ENCODE assay signal across 14 cellular contexts in the genomic region with DNA sequence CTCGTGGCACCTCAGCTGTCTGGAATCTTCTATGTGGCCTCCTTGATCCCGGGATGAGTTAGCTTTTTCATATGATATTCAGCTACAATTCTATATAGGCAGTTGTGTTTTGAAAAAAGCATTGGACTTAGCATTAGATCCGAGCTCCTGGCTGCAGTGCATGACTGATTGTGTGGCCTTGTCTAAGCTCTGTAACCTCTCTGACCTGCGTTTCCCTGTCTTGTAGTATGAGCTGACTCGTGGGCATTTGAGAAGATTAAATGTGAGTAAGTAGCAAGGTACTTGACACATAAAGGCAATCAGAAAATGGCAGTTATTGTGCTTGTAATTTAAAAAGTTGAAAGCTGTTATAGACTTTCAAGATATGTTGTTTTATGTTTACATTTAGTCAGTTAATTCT.
DNase-seq lines count a peak whose midpoint lies in the region; ATAC-seq, FAIRE-seq and TF ChIP-seq lines count a peak whose summit lies in the region.
"Had no signal": no experiment of that assay in that cellular context is flagged by ENCODE, and none has a peak within 500 bp of the region (broad histone marks: within the 10 kb centered on the region; RNA-seq: fewer than 3 reads in every experiment).

No MANE protein-coding gene starts in this region.

- H3K27ac ChIP-seq in brain microvascular endothelial cell: peak overlapping the region; percentile 92
- H3K27ac ChIP-seq in smooth muscle cell (ENCODE audit: low read depth): peak overlapping the region; percentile 98
- H3K27ac ChIP-seq: neutrophil had no signal

- peaks cover 8% of the 10 kb centered on the region for H3F3A ChIP-seq in smooth muscle cell (ENCODE audit: low read depth)

- peak; percentile 59 for FAIRE-seq in HTR-8/SVneo (lab: Jason Lieb, UNC)
- FAIRE-seq: H1 had no signal

- H3K36me3 ChIP-seq in brain microvascular endothelial cell (replicated peaks) (no peaks in the 10 kb centered on the region), smooth muscle cell (ENCODE audit: low read depth) (no peaks in the 10 kb centered on the region)
- H3K36me3 ChIP-seq: neutrophil had no signal

- H3K27ac Mint-ChIP-seq in effector memory CD8-positive, alpha-beta T cell: no peak overlapping the region
- H3K27ac Mint-ChIP-seq: activated CD8-positive, alpha-beta T cell treated with anti-CD3 and anti-CD28 coated beads for 36 hours had no signal

- in situ Hi-C loops in brain microvascular endothelial cell (cut with HindIII; ENCODE audit: low pct_ligation_motif_present, low sequenced_read_pairs): no loop called here

- no peaks in the 10 kb centered on the region for H3K27me3 Mint-ChIP-seq in effector memory CD8-positive, alpha-beta T cell
- H3K27me3 Mint-ChIP-seq: activated CD8-positive, alpha-beta T cell treated with anti-CD3 and anti-CD28 coated beads for 36 hours had no signal

- H4K20me1 ChIP-seq in smooth muscle cell (ENCODE audit: low read depth): peaks cover 60% of the 10 kb centered on the region

- 33% methylated on average over 5 of the region's 5 CpGs for WGBS in smooth muscle cell (ENCODE audit: low lambda C conversion rate)

- H3K36me3 Mint-ChIP-seq in effector memory CD8-positive, alpha-beta T cell (ENCODE audit: insufficient read depth): no peaks in the 10 kb centered on the region

- no peaks in the 10 kb centered on the region for H3K9me3 ChIP-seq in smooth muscle cell (replicated peaks; ENCODE audit: low read depth)
- H3K9me3 ChIP-seq: neutrophil had no signal

- H3K4me3 Mint-ChIP-seq in effector memory CD8-positive, alpha-beta T cell: no peak overlapping the region
- H3K4me3 Mint-ChIP-seq: activated CD8-positive, alpha-beta T cell treated with anti-CD3 and anti-CD28 coated beads for 36 hours had no signal

- H3K9ac ChIP-seq in smooth muscle cell (ENCODE audit: low read depth): peak overlapping the region; percentile 72

- peaks cover 49 to 54% of the 10 kb centered on the region in 2 donors for H3K4me1 Mint-ChIP-seq in effector memory CD8-positive, alpha-beta T cell (ENCODE audit: low read depth in 2 of 2)

- TF ChIP-seq CTCF in brain microvascular endothelial cell (IDR thresholded peaks at IDR 0.05; ENCODE audit: low read depth, low read length, missing control alignments) (no peak), smooth muscle cell (IDR thresholded peaks at IDR 0.05; ENCODE audit: borderline replicate concordance, insufficient read depth, poor library complexity, severe bottlenecking) (no peak)

- H3K4me1 ChIP-seq in smooth muscle cell (ENCODE audit: low read depth): peaks cover 33% of the 10 kb centered on the region

- H3K9me3 Mint-ChIP-seq in effector memory CD8-positive, alpha-beta T cell: no peaks in the 10 kb centered on the region
- H3K9me3 Mint-ChIP-seq: activated CD8-positive, alpha-beta T cell treated with anti-CD3 and anti-CD28 coated beads for 36 hours had no signal

- no peak overlapping the region for H3K4me3 ChIP-seq in brain microvascular endothelial cell (ENCODE audit: low read depth, low read length)
- H3K4me3 ChIP-seq in smooth muscle cell: no peak overlapping the region

- DNase-seq in HTR-8/SVneo (ENCODE audit: insufficient read length, low spot score) (no peak), brain microvascular endothelial cell (no peak), kidney glomerular epithelial cell (lab: John Stamatoyannopoulos, UW) (peak; percentile 44), smooth muscle cell (lab: John Stamatoyannopoulos, UW; ENCODE audit: unreplicated experiment) (no peak), NCI-H128 (lab: John Stamatoyannopoulos, UW; ENCODE audit: unreplicated experiment) (no peak)
- DNase-seq in effector memory CD8-positive, alpha-beta T cell: no peak
- DNase-seq in activated naive CD4-positive, alpha-beta T cell (lab: John Stamatoyannopoulos, UW): no peak
- DNase-seq: activated CD8-positive, alpha-beta T cell treated with anti-CD3 and anti-CD28 coated beads for 36 hours; aorta; DMS53; NCI-H2081 treated with DMSO at 0.1 percent for 48 hours had no signal

- no peak overlapping the region for H2AFZ ChIP-seq in smooth muscle cell (ENCODE audit: low read depth)

- H3K79me2 ChIP-seq in smooth muscle cell (ENCODE audit: low read depth): peaks cover 83% of the 10 kb centered on the region

- no peak for ATAC-seq in effector memory CD8-positive, alpha-beta T cell (replicated peaks)
- ATAC-seq in HG02571 (IDR thresholded peaks at IDR 0.05; ENCODE audit: unreplicated experiment): no peak
- ATAC-seq: activated CD8-positive, alpha-beta T cell treated with anti-CD3 and anti-CD28 coated beads for 36 hours had no signal

- no peaks in the 10 kb centered on the region for H3K27me3 ChIP-seq in brain microvascular endothelial cell (replicated peaks)
- H3K27me3 ChIP-seq in smooth muscle cell (ENCODE audit: low read depth): no peaks in the 10 kb centered on the region
- H3K27me3 ChIP-seq: neutrophil had no signal

- H3K4me2 ChIP-seq in smooth muscle cell: peak overlapping the region; percentile 81
